ENCODE assay signal across 35 cellular contexts in the genomic region with DNA sequence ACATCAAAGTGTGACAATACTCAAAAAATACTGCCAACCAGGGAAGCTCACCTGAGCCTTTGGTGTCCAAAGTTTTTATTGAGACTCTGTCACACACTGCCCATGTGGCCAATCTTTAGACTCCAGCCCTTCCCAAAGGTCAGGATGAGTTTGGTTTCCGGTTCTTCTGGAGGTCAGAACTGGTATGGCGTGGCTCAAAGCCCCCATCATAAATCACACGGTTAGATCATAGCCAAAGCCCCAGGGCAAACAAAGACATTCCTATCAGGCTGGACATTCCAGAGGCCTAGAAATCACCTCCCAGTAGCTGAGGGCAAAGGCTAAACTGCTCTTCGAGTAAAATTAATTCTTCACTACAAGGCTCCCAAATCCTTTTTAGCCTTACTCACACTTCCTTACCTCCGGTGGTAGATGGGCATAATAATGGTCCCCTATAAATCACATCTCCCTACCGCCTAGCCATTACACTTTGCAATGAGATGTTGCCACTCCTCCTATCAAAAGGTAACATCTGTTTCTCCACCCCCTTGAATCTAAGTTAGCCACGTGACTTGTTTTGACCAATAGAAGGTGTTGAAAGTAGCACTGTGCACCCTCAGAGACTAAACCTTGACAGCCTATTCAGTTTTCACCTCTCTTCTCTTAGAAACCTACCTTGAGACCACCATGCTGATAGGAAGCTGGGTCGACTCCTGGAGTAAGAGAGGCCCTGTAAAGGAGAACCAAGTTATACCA.
DNase-seq lines count a peak whose midpoint lies in the region; ATAC-seq, FAIRE-seq and TF ChIP-seq lines count a peak whose summit lies in the region.
"Had no signal": no experiment of that assay in that cellular context is flagged by ENCODE, and none has a peak within 500 bp of the region (broad histone marks: within the 10 kb centered on the region; RNA-seq: fewer than 3 reads in every experiment).

No MANE protein-coding gene starts in this region.

- no peak overlapping the region for H3K27ac ChIP-seq in astrocyte (ENCODE audit: low read depth, low read length)
- H3K27ac ChIP-seq in esophagus squamous epithelium: no peak overlapping the region
- H3K27ac ChIP-seq: BLaER1, breast epithelium, RWPE1, uterus had no signal

- no peak overlapping the region for H3K4me2 ChIP-seq in astrocyte (ENCODE audit: low read length)
- H3K4me2 ChIP-seq: BLaER1 had no signal

- ATAC-seq in GM18909 (IDR thresholded peaks at IDR 0.05; ENCODE audit: poor library complexity, unreplicated experiment) (no peak), HG03439 (IDR thresholded peaks at IDR 0.05; ENCODE audit: unreplicated experiment) (no peak)
- ATAC-seq: esophagus mucosa; left ventricle myocardium superior; naive thymus-derived CD4-positive, alpha-beta T cell; stimulated activated naive B cell treated with anti-CD40 and anti-IgM and Interleukin-4, amounts not matched to agents 10 μg/mL and 1 μg/mL and 100 μg/mL, for 72 hours had no signal

- intact Hi-C loops in Caco-2 (cut with micrococcal nuclease; ENCODE audit: unreplicated experiment) (loop anchor here (1.0 kb wide), 1 partner anchor 13 kb away; no protein-coding TSS in a partner anchor), esophagus squamous epithelium (cut with DNase I) (no loop called here)

- H3K4me1 ChIP-seq in Caco-2: peaks cover 16% of the 10 kb centered on the region
- H3K4me1 ChIP-seq in astrocyte (ENCODE audit: insufficient read depth, low read length): no peaks in the 10 kb centered on the region
- H3K4me1 ChIP-seq in esophagus squamous epithelium: no peaks in the 10 kb centered on the region
- H3K4me1 ChIP-seq: BLaER1, breast epithelium, uterus had no signal

- no peaks in the 10 kb centered on the region for H4K20me1 ChIP-seq in astrocyte (ENCODE audit: insufficient read depth, low read length)
- H4K20me1 ChIP-seq: BLaER1 had no signal

- H3K79me2 ChIP-seq in astrocyte (ENCODE audit: insufficient read depth, low read length): no peaks in the 10 kb centered on the region

- no peaks in the 10 kb centered on the region for H3K27me3 Mint-ChIP-seq in Caco-2 (ENCODE audit: insufficient read depth, unreplicated experiment)
- H3K27me3 Mint-ChIP-seq in astrocyte (ENCODE audit: low read depth, unreplicated experiment): no peaks in the 10 kb centered on the region
- no peaks in the 10 kb centered on the region for H3K27me3 Mint-ChIP-seq in nephron progenitor cell (ENCODE audit: low read depth, poor library complexity)
- H3K27me3 Mint-ChIP-seq in osteocyte (ENCODE audit: unreplicated experiment): no peaks in the 10 kb centered on the region
- H3K27me3 Mint-ChIP-seq: naive thymus-derived CD4-positive, alpha-beta T cell had no signal

- no peak for TF ChIP-seq CTCF in Caco-2 (IDR thresholded peaks at IDR 0.05; ENCODE audit: insufficient read depth in 1 of 2, low read depth in 1 of 2, low read length in 1 of 2, severe bottlenecking in 1 of 2, unreplicated experiment in 1 of 2)
- TF ChIP-seq CTCF in astrocyte (IDR thresholded peaks at IDR 0.05; ENCODE audit: insufficient read depth, low read depth, low read length): no peak
- TF ChIP-seq CTCF in nephron progenitor cell (IDR thresholded peaks at IDR 0.05): no peak
- TF ChIP-seq CTCF in osteocyte (IDR thresholded peaks at IDR 0.05): no peak
- TF ChIP-seq CTCF in esophagus squamous epithelium (IDR thresholded peaks at IDR 0.05): no peak

- CTCF ChIA-PET in Caco-2 (lab: Charles Lee): no interaction called here

- H3K4me3 ChIP-seq in Caco-2 (ENCODE audit: low read depth, low read length): no peak overlapping the region
- H3K4me3 ChIP-seq in astrocyte (ENCODE audit: insufficient read depth, low read depth, low read length): no peak overlapping the region
- H3K4me3 ChIP-seq in esophagus squamous epithelium: no peak overlapping the region
- H3K4me3 ChIP-seq: BLaER1, breast epithelium, MG63, uterus had no signal

- TF ChIP-seq POLR2A in esophagus squamous epithelium (IDR thresholded peaks at IDR 0.05): no peak

- POLR2A ChIA-PET in Caco-2 (lab: Charles Lee): no interaction called here

- H3K36me3 ChIP-seq in Caco-2 (ENCODE audit: control insufficient read depth, insufficient read depth, low read length) (no peaks in the 10 kb centered on the region), astrocyte (ENCODE audit: insufficient read depth, low read length) (no peaks in the 10 kb centered on the region), esophagus squamous epithelium (no peaks in the 10 kb centered on the region)
- H3K36me3 ChIP-seq: BLaER1, breast epithelium, MG63, uterus had no signal

- H3K27ac Mint-ChIP-seq in Caco-2 (ENCODE audit: unreplicated experiment): peak overlapping the region; percentile 90
- H3K27ac Mint-ChIP-seq in astrocyte (ENCODE audit: unreplicated experiment): peak overlapping the region; percentile 9
- H3K27ac Mint-ChIP-seq in nephron progenitor cell: no peak overlapping the region
- H3K27ac Mint-ChIP-seq in osteocyte (ENCODE audit: unreplicated experiment): no peak overlapping the region
- H3K27ac Mint-ChIP-seq: immature natural killer cell; mesothelial cell of epicardium; naive thymus-derived CD4-positive, alpha-beta T cell; stimulated activated naive B cell treated with anti-CD40 and anti-IgM and Interleukin-4, amounts not matched to agents 10 μg/mL and 1 μg/mL and 100 μg/mL, for 72 hours had no signal

- no peaks in the 10 kb centered on the region for H3K27me3 ChIP-seq in Caco-2 (replicated peaks; ENCODE audit: control insufficient read depth, insufficient read depth, low read length)
- no peaks in the 10 kb centered on the region for H3K27me3 ChIP-seq in astrocyte (ENCODE audit: insufficient read depth, low read length)
- no peaks in the 10 kb centered on the region for H3K27me3 ChIP-seq in esophagus squamous epithelium
- H3K27me3 ChIP-seq: BLaER1, MG63, uterus had no signal

- H3K4me1 Mint-ChIP-seq in Caco-2 (ENCODE audit: low read depth, unreplicated experiment) (no peaks in the 10 kb centered on the region), astrocyte (ENCODE audit: low read depth, unreplicated experiment) (no peaks in the 10 kb centered on the region), nephron progenitor cell (peaks cover 6% of the 10 kb centered on the region), osteocyte (ENCODE audit: unreplicated experiment) (no peaks in the 10 kb centered on the region)
- H3K4me1 Mint-ChIP-seq: immature natural killer cell; naive thymus-derived CD4-positive, alpha-beta T cell had no signal

- H3K9me3 Mint-ChIP-seq in Caco-2 (ENCODE audit: unreplicated experiment): no peaks in the 10 kb centered on the region
- H3K9me3 Mint-ChIP-seq in astrocyte (ENCODE audit: unreplicated experiment): no peaks in the 10 kb centered on the region
- peaks cover 45% of the 10 kb centered on the region for H3K9me3 Mint-ChIP-seq in nephron progenitor cell
- H3K9me3 Mint-ChIP-seq in osteocyte (ENCODE audit: unreplicated experiment): no peaks in the 10 kb centered on the region
- H3K9me3 Mint-ChIP-seq: immature natural killer cell; stimulated activated naive B cell treated with anti-CD40 and anti-IgM and Interleukin-4, amounts not matched to agents 10 μg/mL and 1 μg/mL and 100 μg/mL, for 72 hours had no signal

- H3K36me3 Mint-ChIP-seq in Caco-2 (ENCODE audit: insufficient read depth, unreplicated experiment) (peaks cover 10% of the 10 kb centered on the region), astrocyte (ENCODE audit: low read depth, unreplicated experiment) (no peaks in the 10 kb centered on the region), nephron progenitor cell (ENCODE audit: low read depth) (no peaks in the 10 kb centered on the region), osteocyte (ENCODE audit: unreplicated experiment) (no peaks in the 10 kb centered on the region)
- H3K36me3 Mint-ChIP-seq: immature natural killer cell; mesothelial cell of epicardium; naive thymus-derived CD4-positive, alpha-beta T cell; stimulated activated naive B cell treated with anti-CD40 and anti-IgM and Interleukin-4, amounts not matched to agents 10 μg/mL and 1 μg/mL and 100 μg/mL, for 72 hours had no signal

- peak overlapping the region; percentile 63 for H3K4me3 Mint-ChIP-seq in Caco-2 (ENCODE audit: unreplicated experiment)
- no peak overlapping the region for H3K4me3 Mint-ChIP-seq in astrocyte (ENCODE audit: unreplicated experiment)
- H3K4me3 Mint-ChIP-seq in nephron progenitor cell: no peak overlapping the region
- no peak overlapping the region for H3K4me3 Mint-ChIP-seq in osteocyte (ENCODE audit: unreplicated experiment)
- H3K4me3 Mint-ChIP-seq: immature natural killer cell; mesothelial cell of epicardium; naive thymus-derived CD4-positive, alpha-beta T cell; stimulated activated naive B cell treated with anti-CD40 and anti-IgM and Interleukin-4, amounts not matched to agents 10 μg/mL and 1 μg/mL and 100 μg/mL, for 72 hours had no signal

- DNase-seq in Caco-2: peak; percentile 85 to 90
- DNase-seq in HTR-8/SVneo (ENCODE audit: insufficient read length, low spot score): peak; percentile 39
- DNase-seq in astrocyte (ENCODE audit: low read depth): no peak
- DNase-seq in nephron progenitor cell: peak; percentile 5
- DNase-seq in osteocyte (ENCODE audit: extremely low spot score, unreplicated experiment): no peak
- DNase-seq in esophagus squamous epithelium (lab: John Stamatoyannopoulos, UW): no peak
- DNase-seq: ACHN; activated CD4-positive, alpha-beta T cell treated with anti-CD3 and anti-CD28 coated beads for 4 hours; activated CD8-positive, alpha-beta memory T cell treated with anti-CD3 and anti-CD28 coated beads for 24 hours; activated gamma-delta T cell treated with Interleukin-2 at 50 U/mL for 16 hours; activated T-cell treated with anti-CD3 and anti-CD28 coated beads, Interleukin-2, amount 50 U/mL, for 1 hour; effector CD4-positive, alpha-beta T cell; foreskin melanocyte; hippocampal formation; immature natural killer cell; IMR-90; left ventricle myocardium superior; MG63; naive thymus-derived CD4-positive, alpha-beta T cell; NCI-H1436 treated with DMSO at 0.1 percent for 48 hours; NCI-H524; occipital lobe; retina; stimulated activated CD4-positive, alpha-beta T cell treated with anti-CD3 and anti-CD28 coated beads, Interleukin-4, amount 100 ng/mL, for 24 hours; stimulated activated naive B cell treated with anti-CD40 and anti-IgM and Interleukin-4, amounts not matched to agents 10 μg/mL and 1 μg/mL and 100 μg/mL, for 72 hours; T-helper 2 cell; uterus had no signal

- FAIRE-seq in HTR-8/SVneo (lab: Jason Lieb, UNC) (no peak), astrocyte (lab: Jason Lieb, UNC) (peak; percentile 62)
- FAIRE-seq: H1 had no signal

- 57 to 60% methylated on average over 3 to 8 of the region's 8 CpGs for WGBS in esophagus squamous epithelium, 2 donors

- H3K9ac ChIP-seq in astrocyte (ENCODE audit: low read length): no peak overlapping the region
- H3K9ac ChIP-seq: BLaER1 had no signal

- no peak overlapping the region for H2AFZ ChIP-seq in astrocyte (ENCODE audit: low read depth, low read length)

- BruUV-seq in Caco-2 (replicated peaks; lab: Mats Ljungman, UMichigan): no TSS peak

- H3K9me3 ChIP-seq in Caco-2 (peaks cover 5% of the 10 kb centered on the region; the same call in 1 of the 2 replicates), astrocyte (ENCODE audit: insufficient read depth, low read depth, low read length) (no peaks in the 10 kb centered on the region), esophagus squamous epithelium (no peaks in the 10 kb centered on the region)
- H3K9me3 ChIP-seq: BLaER1, breast epithelium, MG63, uterus had no signal

Comparison
In these comparisons a context has a peak if more than half of its experiments do, and no peak if none do; other contexts are left out.
1. DNase-seq: peak in Caco-2 (2 of 2), HTR-8/SVneo (single experiment) and nephron progenitor cell (single experiment); none in astrocyte (single experiment), osteocyte (single experiment) and esophagus squamous epithelium (single experiment).
2. H3K27ac Mint-ChIP-seq: peak in Caco-2 (single experiment) and astrocyte (single experiment); none in nephron progenitor cell (single experiment) and osteocyte (single experiment).